In genomic region chr1:47024138-47024856, GRCh38 we compare ENCODE assay signal across 10 cellular contexts. TPM values are rescaled to one million over a fixed set of nuclear protein-coding genes. Genes with fewer than 3 reads are reported as not detected.
A peak's percentile ranks its signal among the peaks of the same experiment; 100 is the strongest.
DNase-seq lines count a peak whose midpoint lies in the region; ATAC-seq and TF ChIP-seq lines count a peak whose summit lies in the region.
"Had no signal": no experiment of that assay in that cellular context is flagged by ENCODE, and none has a peak within 500 bp of the region (broad histone marks: within the 10 kb centered on the region; RNA-seq: fewer than 3 reads in every experiment).

No MANE protein-coding gene starts in this region.

- ATAC-seq in GM19328 (IDR thresholded peaks at IDR 0.05; ENCODE audit: unreplicated experiment) = no peak
- ATAC-seq: activated CD8-positive, alpha-beta T cell treated with anti-CD3 and anti-CD28 coated beads for 36 hours had no signal

- peak overlapping the region; percentile 79 for H3K9ac ChIP-seq in adipocyte (ENCODE audit: low read length)

- peak overlapping the region; percentile 75 for H3K4me3 ChIP-seq in adipocyte (ENCODE audit: low read length)
- peak overlapping the region; percentile 4 for H3K4me3 ChIP-seq in fibroblast of the aortic adventitia (ENCODE audit: low read depth, low read length)
- peak overlapping the region; percentile 25 to 34 for H3K4me3 ChIP-seq in prostate gland

- no peak for TF ChIP-seq POLR2A in prostate gland (IDR thresholded peaks at IDR 0.05)

- no peaks in the 10 kb centered on the region for H3K9me3 ChIP-seq in adipocyte (ENCODE audit: control insufficient read depth, low read length)
- no peaks in the 10 kb centered on the region for H3K9me3 ChIP-seq in prostate gland

- H3K4me1 ChIP-seq in adipocyte (ENCODE audit: control insufficient read depth, insufficient read depth, low read length) (peaks cover 26% of the 10 kb centered on the region), prostate gland (replicated peaks) (no peaks in the 10 kb centered on the region)

- TF ChIP-seq CTCF in fibroblast of the aortic adventitia (IDR thresholded peaks at IDR 0.05; ENCODE audit: insufficient read depth, low read length) (no peak), prostate gland (IDR thresholded peaks at IDR 0.05) (no peak), GM10266 (IDR thresholded peaks at IDR 0.05; ENCODE audit: control insufficient read depth, insufficient read depth, low read depth, missing control alignments) (no peak)

- no peaks in the 10 kb centered on the region for H3K27me3 ChIP-seq in adipocyte (replicated peaks; ENCODE audit: control insufficient read depth, insufficient read depth, low read length)
- H3K27me3 ChIP-seq in prostate gland (replicated peaks; ENCODE audit: insufficient read depth) = no peaks in the 10 kb centered on the region

- H3K36me3 ChIP-seq in adipocyte (ENCODE audit: control insufficient read depth, insufficient read depth, low read length, severe bottlenecking) (no peaks in the 10 kb centered on the region), prostate gland (no peaks in the 10 kb centered on the region)

- DNase-seq in DMS79 treated with DMSO at 0.1 percent for 48 hours (lab: John Stamatoyannopoulos, UW) (peak; percentile 88), adipocyte (ENCODE audit: low read depth) (no peak), fibroblast of the aortic adventitia (ENCODE audit: low read depth) (no peak), prostate gland (ENCODE audit: low spot score) (no peak), GM10266 (ENCODE audit: extremely low spot score) (no peak), substantia nigra (lab: John Stamatoyannopoulos, UW) (no peak), posterior vena cava (ENCODE audit: low spot score) (no peak)
- DNase-seq: activated CD8-positive, alpha-beta T cell treated with anti-CD3 and anti-CD28 coated beads for 36 hours had no signal

- 38% methylated on average over 8 of the region's 8 CpGs for WGBS in prostate gland

- intact Hi-C loops in prostate gland (cut with DNase I) = no loop called here
- intact Hi-C loops in posterior vena cava (cut with DNase I) = no loop called here

- H3K27ac ChIP-seq in prostate gland (no peak overlapping the region), substantia nigra (ENCODE audit: low read depth, low read length, poor library complexity, severe bottlenecking) (no peak overlapping the region)

RNA-seq across cellular contexts. Expression of gene CYP4X1, which starts 0.8 kb away (rescaled TPM):
- total RNA-seq in fibroblast of the aortic adventitia (ENCODE audit: low replicate concordance) (2.1 and 3.3 TPM in 2 replicates), prostate gland (10 to 100 TPM; 34.7 TPM), posterior vena cava (10 to 100 TPM in 1 of 2 donors, 1 to 10 TPM in 1; 5.9 to 14.3 TPM)
- total RNA-seq: activated CD8-positive, alpha-beta T cell treated with anti-CD3 and anti-CD28 coated beads for 36 hours had no signal

RNA-seq across cellular contexts. Expression of gene CYP4Z1, which starts 42.7 kb away (rescaled TPM):
- total RNA-seq in fibroblast of the aortic adventitia (ENCODE audit: low replicate concordance) (not detected in 2 replicates), prostate gland (1 to 10 TPM in 1 of 2 donors, under 1 TPM in 1; 0.87 to 2.0 TPM), posterior vena cava (1 to 10 TPM; 1.4 to 1.5 TPM)
- total RNA-seq: activated CD8-positive, alpha-beta T cell treated with anti-CD3 and anti-CD28 coated beads for 36 hours; NCI-H460 had no signal

Comparison
In these comparisons a context has a peak if more than half of its experiments do, and no peak if none do; other contexts are left out.
1. H3K4me3 ChIP-seq: peak in every context shown above with its lines; median percentile 75 in adipocyte; 30 in prostate gland; 4 in fibroblast of the aortic adventitia.